Comparison of ENCODE assay signal across 19 cellular contexts in the genomic region with DNA sequence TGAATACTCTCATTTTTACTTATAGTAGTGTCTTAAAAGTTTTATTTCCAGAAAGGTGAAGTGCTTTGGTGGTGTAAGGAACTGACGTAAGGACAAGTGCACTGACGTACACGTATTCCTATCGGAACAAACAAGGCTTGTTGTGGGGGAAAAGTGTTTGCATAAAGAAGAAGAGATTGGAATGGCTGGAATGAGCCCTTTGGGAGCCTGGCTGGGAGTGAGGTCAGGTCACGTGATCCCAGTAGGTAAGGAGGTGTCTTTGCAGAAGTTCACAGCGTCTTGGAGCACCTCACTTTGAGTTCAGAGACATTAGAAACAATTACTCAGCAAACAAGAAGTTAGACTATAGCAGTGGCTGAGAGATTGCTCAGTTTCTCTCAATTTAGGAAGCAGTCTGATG.
A peak's percentile ranks its signal among the peaks of the same experiment; 100 is the strongest.
DNase-seq lines count a peak whose midpoint lies in the region; ATAC-seq, FAIRE-seq and TF ChIP-seq lines count a peak whose summit lies in the region.
"Had no signal": no experiment of that assay in that cellular context is flagged by ENCODE, and none has a peak within 500 bp of the region (broad histone marks: within the 10 kb centered on the region; RNA-seq: fewer than 3 reads in every experiment).

No MANE protein-coding gene starts in this region.

- peaks cover 10% of the 10 kb centered on the region for H3K27me3 Mint-ChIP-seq in neural progenitor cell (ENCODE audit: insufficient read depth, low read depth)

- H4K91ac ChIP-seq in H1 (replicated peaks; ENCODE audit: insufficient read length, low read length) = no peak overlapping the region

- H3K9me3 ChIP-seq in HepG2 (ENCODE audit: low read length) (no peaks in the 10 kb centered on the region; the same call in 1 of the 2 replicates), right lobe of liver (no peaks in the 10 kb centered on the region), H1 (ENCODE audit: insufficient read depth in 2 of 2, low read depth in 1 of 2, low read length in 1 of 2) (no peaks in the 10 kb centered on the region), neural progenitor cell (ENCODE audit: low read depth) (peaks cover 3% of the 10 kb centered on the region), esophagus squamous epithelium (peaks cover 0 to 17% (median 4%) of the 10 kb centered on the region in 3 donors)
- H3K9me3 ChIP-seq: HAP-1 had no signal

- H3K27ac Mint-ChIP-seq in neural progenitor cell = no peak overlapping the region
- H3K27ac Mint-ChIP-seq: CD4-positive, alpha-beta T cell had no signal

- no peak overlapping the region for H3K4ac ChIP-seq in H1 (replicated peaks; ENCODE audit: insufficient read length, low read depth, low read length)

- H3K4me3 ChIP-seq in HepG2 (replicated peaks in 1 of 3; ENCODE audit: insufficient read depth in 1 of 3, low read depth in 2 of 3, low read length in 3 of 3) (no peak overlapping the region), right lobe of liver (no peak overlapping the region), H1 (ENCODE audit: extremely low read depth in 1 of 4, insufficient read depth in 2 of 4, low read depth in 3 of 4, low read length in 4 of 4) (no peak overlapping the region), neural progenitor cell (no peak overlapping the region), esophagus squamous epithelium (no peak overlapping the region)
- H3K4me3 ChIP-seq: A549, HAP-1 had no signal

- H2BK15ac ChIP-seq in H1 (ENCODE audit: low read length) = no peak overlapping the region

- H3K9ac ChIP-seq in HepG2 (ENCODE audit: insufficient read depth, low read depth, low read length) (no peak overlapping the region), H1 (replicated peaks in 1 of 4; ENCODE audit: extremely low read depth in 1 of 4, low read depth in 3 of 4, low read length in 3 of 4) (no peak overlapping the region), neural progenitor cell (no peak overlapping the region)

- no peaks in the 10 kb centered on the region for H4K20me1 ChIP-seq in HepG2 (ENCODE audit: insufficient read depth, low read length)
- H4K20me1 ChIP-seq in H1 (replicated peaks in 1 of 2; ENCODE audit: control insufficient read depth in 1 of 2, insufficient read depth in 2 of 2, low read length in 2 of 2) = no peaks in the 10 kb centered on the region
- no peaks in the 10 kb centered on the region for H4K20me1 ChIP-seq in neural progenitor cell (ENCODE audit: low read depth)

- H3K4me1 Mint-ChIP-seq in neural progenitor cell = peaks cover 3% of the 10 kb centered on the region

- no peak overlapping the region for H3K18ac ChIP-seq in H1 (ENCODE audit: extremely low read depth, low read length)

- H3K14ac ChIP-seq in H1 (ENCODE audit: insufficient read length) = no peak overlapping the region

- no peaks in the 10 kb centered on the region for H3F3A ChIP-seq in neural progenitor cell (ENCODE audit: low read depth)

- no peak overlapping the region for H4K5ac ChIP-seq in H1 (ENCODE audit: insufficient read length, low read depth, low read length)

- H3K4me1 ChIP-seq in HepG2 (ENCODE audit: insufficient read depth, low read length) (no peaks in the 10 kb centered on the region), right lobe of liver (no peaks in the 10 kb centered on the region), H1 (replicated peaks in 1 of 4; ENCODE audit: control insufficient read depth in 3 of 4, insufficient read depth in 4 of 4, low read length in 3 of 4) (peaks cover 0 to 6% (median 2%) of the 10 kb centered on the region in 4 experiments; a peak in 2 of 7 replicates), neural progenitor cell (no peaks in the 10 kb centered on the region), esophagus squamous epithelium (peaks cover 0 to 7% (median 0%) of the 10 kb centered on the region in 3 donors)
- H3K4me1 ChIP-seq: A549, Caco-2, HAP-1 had no signal

- no peaks in the 10 kb centered on the region for H3K79me2 ChIP-seq in HepG2 (ENCODE audit: insufficient read depth, low read length)
- H3K79me2 ChIP-seq in H1 (ENCODE audit: control insufficient read depth in 1 of 2, insufficient read depth in 2 of 2, low read length in 2 of 2) = no peaks in the 10 kb centered on the region
- H3K79me2 ChIP-seq in neural progenitor cell (ENCODE audit: low read depth) = no peaks in the 10 kb centered on the region

- peaks cover 18% of the 10 kb centered on the region for H3K9me3 Mint-ChIP-seq in neural progenitor cell

- TF ChIP-seq POLR2A in HepG2 (IDR thresholded peaks at IDR 0.05; ENCODE audit: insufficient read depth in 1 of 2, low read depth in 2 of 2, low read length in 2 of 2) = no peak
- no peak for TF ChIP-seq POLR2A in right lobe of liver (IDR thresholded peaks at IDR 0.05)
- TF ChIP-seq POLR2A in H1 (IDR thresholded peaks at IDR 0.05; ENCODE audit: control extremely low read depth in 1 of 2, low read depth in 2 of 2, low read length in 2 of 2) = no peak
- no peak for TF ChIP-seq POLR2A in esophagus squamous epithelium (IDR thresholded peaks at IDR 0.05)

- no peak for TF ChIP-seq CTCF in HepG2 (CRISPR knock-in tag; IDR thresholded peaks at IDR 0.05)
- no peak for TF ChIP-seq CTCF in right lobe of liver (IDR thresholded peaks at IDR 0.05)
- TF ChIP-seq CTCF in H1 (IDR thresholded peaks at IDR 0.05; ENCODE audit: control extremely low read depth in 1 of 3, insufficient read depth in 1 of 3, low read depth in 1 of 3, low read length in 3 of 3) = no peak
- no peak for TF ChIP-seq CTCF in neural progenitor cell (IDR thresholded peaks at IDR 0.05)
- TF ChIP-seq CTCF in esophagus squamous epithelium (IDR thresholded peaks at IDR 0.05) = no peak

- H3K23me2 ChIP-seq in H1 (ENCODE audit: low read depth, low read length) = no peaks in the 10 kb centered on the region; the same call in 1 of the 2 replicates

- DNase-seq in HepG2 (ENCODE audit: low spot score) = no peak
- DNase-seq in right lobe of liver = no peak
- no peak for DNase-seq in H1 (ENCODE audit: low read depth in 1 of 2, low spot score in 2 of 2)
- DNase-seq in neural progenitor cell (ENCODE audit: low spot score) = peak; percentile 14
- no peak for DNase-seq in esophagus squamous epithelium (lab: John Stamatoyannopoulos, UW)
- no peak for DNase-seq in activated naive CD4-positive, alpha-beta T cell treated with anti-CD3 and anti-CD28 coated beads, Interleukin-2, amount 50 U/mL, for 16 hours
- DNase-seq in activated CD4-positive, CD25-positive, alpha-beta regulatory T cell treated with anti-CD3 and anti-CD28 coated beads, Interleukin-2, amount 50 U/mL, for 72 hours = no peak
- DNase-seq: AML-193; Caco-2; CD4-positive, alpha-beta T cell; GDM1; GOT3 had no signal

- POLR2A ChIA-PET in HepG2 (lab: Yijun Ruan, JAX) (no interaction called here), H1 (lab: Charles Lee; ENCODE audit: partially characterized antibody) (no interaction called here)

- no peaks in the 10 kb centered on the region for H3K36me3 ChIP-seq in HepG2 (replicated peaks in 1 of 2; ENCODE audit: control insufficient read depth in 1 of 2, insufficient read depth in 2 of 2, low read length in 2 of 2)
- no peaks in the 10 kb centered on the region for H3K36me3 ChIP-seq in right lobe of liver
- no peaks in the 10 kb centered on the region for H3K36me3 ChIP-seq in H1 (ENCODE audit: control insufficient read depth in 2 of 4, insufficient read depth in 4 of 4, low read length in 3 of 4)
- H3K36me3 ChIP-seq in neural progenitor cell = no peaks in the 10 kb centered on the region
- peaks cover 0 to 13% (median 0%) of the 10 kb centered on the region in 3 donors for H3K36me3 ChIP-seq in esophagus squamous epithelium
- H3K36me3 ChIP-seq: HAP-1 had no signal

- no peak overlapping the region for H3K23ac ChIP-seq in H1 (ENCODE audit: insufficient read length)

- CTCF ChIA-PET in HepG2 (lab: Yijun Ruan, JAX; ENCODE audit: low intra/inter-chr PET ratio, low total read pairs) = no interaction called here
- CTCF ChIA-PET in H1 (lab: Charles Lee; ENCODE audit: partially characterized antibody) = interaction anchor here (0.8 to 1.5 kb wide), 6 partner anchors 7 to 178 kb away, joined by 3 to 5 read pairs (median 4); no protein-coding TSS in a partner anchor

- no peak overlapping the region for H2BK120ac ChIP-seq in H1 (replicated peaks; ENCODE audit: low read depth, low read length)

- WGBS in HepG2 (ENCODE audit: low lambda C conversion rate) = 47% methylated on average over 6 of the region's 6 CpGs
- 86% methylated on average over 6 of the region's 6 CpGs for WGBS in right lobe of liver (ENCODE audit: insufficient coverage, low coverage, low lambda C conversion rate, missing lambda C conversion rate)
- 78% methylated on average over 6 of the region's 6 CpGs; no CpG with 5 or more reads in 1 of the 2 experiments for WGBS in H1 (ENCODE audit: extremely low coverage in 1 of 2, insufficient coverage in 1 of 2, insufficient read length in 1 of 2, insufficient replicate concordance in 2 of 2, low coverage in 1 of 2, low lambda C conversion rate in 2 of 2, missing lambda C conversion rate in 1 of 2), 2 experiments
- 90 to 91% methylated on average over 6 of the region's 6 CpGs for WGBS in esophagus squamous epithelium, 2 donors

- intact Hi-C loops in HepG2 (cut with micrococcal nuclease; ENCODE audit: unreplicated experiment) (no loop called here), right lobe of liver (cut with DNase I) (no loop called here), esophagus squamous epithelium (cut with DNase I) (no loop called here)

- H2AK5ac ChIP-seq in H1 (ENCODE audit: low read depth, low read length) = no peak overlapping the region

- H3K36me3 Mint-ChIP-seq in neural progenitor cell = no peaks in the 10 kb centered on the region

- in situ Hi-C loops in HepG2 (cut with HindIII; ENCODE audit: extremely low pct_ligation_motif_present, low pct_unique_long_range_greater_than_20kb) = no loop called here

- H3K4me2 ChIP-seq in HepG2 (ENCODE audit: low read depth, low read length) (no peak overlapping the region), H1 (ENCODE audit: insufficient read depth in 1 of 2, low read depth in 2 of 2, low read length in 2 of 2) (no peak overlapping the region), neural progenitor cell (no peak overlapping the region)
- H3K4me2 ChIP-seq: A549 had no signal

- H2BK5ac ChIP-seq in H1 (ENCODE audit: low read depth, low read length) = no peak overlapping the region

- H2BK12ac ChIP-seq in H1 (ENCODE audit: low read depth, low read length) = no peak overlapping the region

- H2BK20ac ChIP-seq in H1 (ENCODE audit: low read length) = no peak overlapping the region

- no peaks in the 10 kb centered on the region; a peak in 1 of 5 replicates for H3K27me3 ChIP-seq in HepG2 (ENCODE audit: control insufficient read depth in 1 of 2, insufficient read depth in 2 of 2, low read length in 2 of 2)
- H3K27me3 ChIP-seq in right lobe of liver = no peaks in the 10 kb centered on the region
- H3K27me3 ChIP-seq in H1 (replicated peaks in 1 of 4; ENCODE audit: control insufficient read depth in 3 of 4, extremely low read depth in 1 of 4, insufficient read depth in 3 of 4, low read length in 3 of 4) = no peaks in the 10 kb centered on the region
- H3K27me3 ChIP-seq in neural progenitor cell = no peaks in the 10 kb centered on the region
- H3K27me3 ChIP-seq in esophagus squamous epithelium = peaks cover 0 to 7% (median 0%) of the 10 kb centered on the region in 4 donors

- H2AFZ ChIP-seq in HepG2 (ENCODE audit: low read length) (no peak overlapping the region), H1 (ENCODE audit: low read length) (peak overlapping the region; percentile 79), neural progenitor cell (replicated peaks) (peak overlapping the region; percentile 68)

- H3K27ac ChIP-seq in HepG2 (ENCODE audit: extremely low read length, insufficient read depth, low read length) (no peak overlapping the region), right lobe of liver (no peak overlapping the region), H1 (ENCODE audit: low read depth, low read length) (no peak overlapping the region), neural progenitor cell (no peak overlapping the region), esophagus squamous epithelium (no peak overlapping the region)
- H3K27ac ChIP-seq: 22Rv1, A549, C4-2B had no signal

- H3K4me3 Mint-ChIP-seq in neural progenitor cell = no peak overlapping the region
- H3K4me3 Mint-ChIP-seq: CD4-positive, alpha-beta T cell had no signal

- H3K79me1 ChIP-seq in H1 (ENCODE audit: low read depth, low read length) = no peaks in the 10 kb centered on the region

- no peak overlapping the region for H3K56ac ChIP-seq in H1 (replicated peaks; ENCODE audit: insufficient read length, low read depth, low read length)

- TF ChIP-seq EP300 in HepG2 (IDR thresholded peaks at IDR 0.05; ENCODE audit: low read depth in 2 of 2, low read length in 2 of 2) (no peak), HepG2 (CRISPR knock-in tag; IDR thresholded peaks at IDR 0.05; ENCODE audit: borderline replicate concordance) (no peak), H1 (IDR thresholded peaks at IDR 0.05; ENCODE audit: borderline replicate concordance in 1 of 2, low read depth in 2 of 2, low read length in 2 of 2) (no peak)

- no peak for FAIRE-seq in HepG2 (lab: Jason Lieb, UNC)
- FAIRE-seq in H1 (lab: Jason Lieb, UNC) = no peak
- FAIRE-seq: A549, D721Med, GM12892, GM18507 had no signal

- TF ChIP-seq RAD21 in HepG2 (CRISPR knock-in tag; IDR thresholded peaks at IDR 0.05) (no peak), H1 (IDR thresholded peaks at IDR 0.05 in 1 of 2, conservative IDR thresholded peaks at IDR 0.05 in 1 of 2; ENCODE audit: low read depth in 2 of 2, low read length in 2 of 2) (no peak)

- no TSS peak for BruUV-seq in HepG2 (replicated peaks; lab: Mats Ljungman, UMichigan)

- ATAC-seq in HepG2 (no peak), right lobe of liver (no peak)
- ATAC-seq: A549 had no signal

- no peak overlapping the region for H4K8ac ChIP-seq in H1 (ENCODE audit: extremely low read depth, insufficient read depth, low read length)
